ENCODE assay signal across 11 cellular contexts in the genomic region with DNA sequence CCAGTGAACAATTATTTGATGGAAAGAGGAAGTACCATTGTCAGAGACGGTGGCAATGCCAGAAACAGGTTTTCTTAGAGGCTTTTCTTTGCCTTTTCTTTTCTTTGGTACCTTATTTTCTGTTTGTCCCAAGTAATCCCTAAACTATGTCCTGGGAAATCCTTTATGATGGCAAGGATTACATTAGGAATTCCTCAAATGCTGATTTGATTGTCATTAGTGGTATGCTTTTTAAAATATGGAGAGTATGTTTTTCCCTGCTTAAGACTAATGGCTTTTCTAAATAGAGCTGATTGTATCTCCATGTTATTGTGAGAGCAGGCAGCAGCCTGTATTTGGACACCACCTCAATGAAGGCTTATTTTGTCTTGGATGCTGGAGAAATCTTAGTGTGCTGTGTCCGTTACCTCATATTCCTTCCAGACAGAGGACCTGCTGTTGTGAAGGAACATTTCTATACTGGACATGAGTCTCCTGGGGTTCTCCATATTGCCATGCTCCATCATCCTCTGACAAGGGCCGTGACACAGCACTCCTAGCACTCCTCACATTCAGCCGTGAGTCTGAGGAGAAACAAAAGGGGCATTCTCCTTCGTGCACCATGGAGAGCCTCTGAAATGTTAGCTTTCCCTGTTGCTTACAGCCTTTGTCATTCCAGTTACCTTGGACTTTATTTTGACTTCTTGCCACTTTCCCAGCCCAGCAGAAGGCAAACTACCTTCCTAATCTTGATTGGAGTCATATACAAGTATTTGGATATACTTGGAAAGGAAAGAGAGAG. TPM values are rescaled to one million over a fixed set of nuclear protein-coding genes. Genes with fewer than 3 reads are reported as not detected.
DNase-seq lines count a peak whose midpoint lies in the region; ATAC-seq, FAIRE-seq and TF ChIP-seq lines count a peak whose summit lies in the region.
"Had no signal": no experiment of that assay in that cellular context is flagged by ENCODE, and none has a peak within 500 bp of the region (broad histone marks: within the 10 kb centered on the region; RNA-seq: fewer than 3 reads in every experiment).

No MANE protein-coding gene starts in this region.

- H3K36me3 ChIP-seq in endodermal cell (ENCODE audit: control insufficient read depth, insufficient read depth, low read length) (peaks cover 43% of the 10 kb centered on the region), tibial nerve (peaks cover 0 to 35% (median 0%) of the 10 kb centered on the region in 3 donors), kidney (ENCODE audit: control insufficient read depth in 1 of 2, insufficient read depth in 2 of 2, low read length in 2 of 2) (peaks cover 0 to 2% of the 10 kb centered on the region in 2 donors)

- peak overlapping the region; percentile 99 for H3K27ac ChIP-seq in endodermal cell (ENCODE audit: low read depth, low read length)
- peak overlapping the region in 2 of 4 donors; percentile 25 to 58 for H3K27ac ChIP-seq in tibial nerve
- no peak overlapping the region for H3K27ac ChIP-seq in kidney (ENCODE audit: low read depth in 2 of 2, low read length in 2 of 2)
- H3K27ac ChIP-seq: BLaER1 treated with 17β-estradiol and CSF1 and Interleukin-3, amounts not matched to agents 10 nM and 100 nM had no signal

- 26 to 72% methylated on average over 3 to 5 of the region's 5 CpGs for WGBS in endodermal cell (ENCODE audit: insufficient coverage in 1 of 2, insufficient read length in 1 of 2), 2 experiments
- WGBS in tibial nerve, 2 donors = 37 to 44% methylated on average over 5 of the region's 5 CpGs

- no peak for ATAC-seq in HG02981 (IDR thresholded peaks at IDR 0.05; ENCODE audit: unreplicated experiment)
- no peak for ATAC-seq in stimulated activated naive CD8-positive, alpha-beta T cell treated with anti-CD3 and anti-CD28 coated beads, Interleukin-15, amount 100 ng/mL, for 72 hours
- ATAC-seq: effector memory CD8-positive, alpha-beta T cell had no signal

- H3K9me3 ChIP-seq in endodermal cell (ENCODE audit: control insufficient read depth, low read length) (peaks cover 4% of the 10 kb centered on the region), tibial nerve (no peaks in the 10 kb centered on the region), kidney (ENCODE audit: control insufficient read depth in 1 of 2, low read length in 2 of 2) (no peaks in the 10 kb centered on the region)

- no peak for TF ChIP-seq EP300 in tibial nerve (IDR thresholded peaks at IDR 0.05)

- H3K4me3 Mint-ChIP-seq in endodermal cell (no peak overlapping the region), nephron progenitor cell (peak overlapping the region; percentile 29)
- no peak overlapping the region for H3K4me3 Mint-ChIP-seq in stimulated activated naive CD8-positive, alpha-beta T cell treated with anti-CD3 and anti-CD28 coated beads, Interleukin-15, amount 100 ng/mL, for 72 hours
- H3K4me3 Mint-ChIP-seq: effector memory CD8-positive, alpha-beta T cell had no signal

- H3K27me3 Mint-ChIP-seq in endodermal cell (ENCODE audit: insufficient read depth) (no peaks in the 10 kb centered on the region), nephron progenitor cell (ENCODE audit: low read depth, poor library complexity) (no peaks in the 10 kb centered on the region)
- H3K27me3 Mint-ChIP-seq in stimulated activated naive CD8-positive, alpha-beta T cell treated with anti-CD3 and anti-CD28 coated beads, Interleukin-15, amount 100 ng/mL, for 72 hours = no peaks in the 10 kb centered on the region
- H3K27me3 Mint-ChIP-seq: effector memory CD8-positive, alpha-beta T cell had no signal

- intact Hi-C loops in kidney (cut with DNase I) = no loop called here

- no peak overlapping the region for H3K9ac ChIP-seq in endodermal cell (ENCODE audit: extremely low read depth, low read length, poor library complexity, severe bottlenecking)
- H3K9ac ChIP-seq in kidney (ENCODE audit: low read length in 2 of 2) = no peak overlapping the region
- H3K9ac ChIP-seq: BLaER1 treated with 17β-estradiol and CSF1 and Interleukin-3, amounts not matched to agents 10 nM and 100 nM had no signal

- DNase-seq in GF-D8 (lab: John Stamatoyannopoulos, UW) (peak; percentile 49), NOMO-1 treated with DMSO at 0.1 percent for 48 hours (lab: John Stamatoyannopoulos, UW; ENCODE audit: unreplicated experiment) (peak; percentile 54), endodermal cell (peak; percentile 43), nephron progenitor cell (peak; percentile 5), tibial nerve (ENCODE audit: low spot score in 2 of 2) (no peak), kidney (no peak)
- DNase-seq in stimulated activated naive CD8-positive, alpha-beta T cell treated with anti-CD3 and anti-CD28 coated beads, Interleukin-15, amount 100 ng/mL, for 72 hours = no peak
- DNase-seq: effector memory CD8-positive, alpha-beta T cell; NCI-H1694 had no signal

- H3K27me3 ChIP-seq in endodermal cell (ENCODE audit: control insufficient read depth, insufficient read depth, low read length, poor library complexity, severe bottlenecking) = no peaks in the 10 kb centered on the region
- H3K27me3 ChIP-seq in tibial nerve = no peaks in the 10 kb centered on the region
- H3K27me3 ChIP-seq: BLaER1 treated with 17β-estradiol and CSF1 and Interleukin-3, amounts not matched to agents 10 nM and 100 nM had no signal

- H3K4me1 ChIP-seq in endodermal cell (ENCODE audit: control insufficient read depth, insufficient read depth, low read length) = no peaks in the 10 kb centered on the region
- peaks cover 0 to 20% (median 5%) of the 10 kb centered on the region in 4 donors for H3K4me1 ChIP-seq in tibial nerve
- peaks cover 0 to 2% of the 10 kb centered on the region in 2 donors for H3K4me1 ChIP-seq in kidney (ENCODE audit: control insufficient read depth in 1 of 2, insufficient read depth in 1 of 2, low read depth in 1 of 2, low read length in 2 of 2)

- H3K27ac Mint-ChIP-seq in endodermal cell (peak overlapping the region; percentile 31), nephron progenitor cell (peak overlapping the region; percentile 97)
- peak overlapping the region in 1 of 2 donors; percentile 11 for H3K27ac Mint-ChIP-seq in stimulated activated naive CD8-positive, alpha-beta T cell treated with anti-CD3 and anti-CD28 coated beads, Interleukin-15, amount 100 ng/mL, for 72 hours
- H3K27ac Mint-ChIP-seq: effector memory CD8-positive, alpha-beta T cell had no signal

- FAIRE-seq in kidney (lab: Jason Lieb, UNC) = no peak

- peaks cover 6% of the 10 kb centered on the region for H3K9me3 Mint-ChIP-seq in endodermal cell
- peaks cover 5% of the 10 kb centered on the region for H3K9me3 Mint-ChIP-seq in nephron progenitor cell
- H3K9me3 Mint-ChIP-seq in stimulated activated naive CD8-positive, alpha-beta T cell treated with anti-CD3 and anti-CD28 coated beads, Interleukin-15, amount 100 ng/mL, for 72 hours = no peaks in the 10 kb centered on the region
- H3K9me3 Mint-ChIP-seq: effector memory CD8-positive, alpha-beta T cell had no signal

- H3K4me1 Mint-ChIP-seq in endodermal cell (no peaks in the 10 kb centered on the region), nephron progenitor cell (peaks cover 40% of the 10 kb centered on the region)
- peaks cover 6% of the 10 kb centered on the region for H3K4me1 Mint-ChIP-seq in stimulated activated naive CD8-positive, alpha-beta T cell treated with anti-CD3 and anti-CD28 coated beads, Interleukin-15, amount 100 ng/mL, for 72 hours

- H3K4me3 ChIP-seq in endodermal cell (ENCODE audit: low read length) (no peak overlapping the region), tibial nerve (no peak overlapping the region), kidney (ENCODE audit: low read length in 2 of 2) (no peak overlapping the region)
- H3K4me3 ChIP-seq: BLaER1 treated with 17β-estradiol and CSF1 and Interleukin-3, amounts not matched to agents 10 nM and 100 nM had no signal

- H3K36me3 Mint-ChIP-seq in endodermal cell (ENCODE audit: low read depth) (peaks cover 46% of the 10 kb centered on the region), nephron progenitor cell (ENCODE audit: low read depth) (peaks cover 42% of the 10 kb centered on the region)

- TF ChIP-seq POLR2A in tibial nerve (IDR thresholded peaks at IDR 0.05) = no peak

- TF ChIP-seq CTCF in endodermal cell (conservative IDR thresholded peaks at IDR 0.05) (no peak), nephron progenitor cell (IDR thresholded peaks at IDR 0.05) (no peak), tibial nerve (IDR thresholded peaks at IDR 0.05) (no peak), kidney (IDR thresholded peaks at IDR 0.05; ENCODE audit: borderline replicate concordance, extremely low read depth, insufficient read depth) (no peak)

RNA-seq across cellular contexts. Expression of gene TECTA, which starts 29.4 kb away (rescaled TPM):
- total RNA-seq in endodermal cell (1 to 10 TPM; 1.4 to 2.2 TPM), tibial nerve (1 to 10 TPM in 3 of 4 donors, under 1 TPM in 1; 0.87 to 3.1 (median 2.0) TPM), kidney (1.2 TPM)
- 1.7 TPM for polyA plus RNA-seq in endodermal cell (2013, experiment 1 of 2)
- polyA plus RNA-seq in endodermal cell (2013, experiment 2 of 2) = 1.7 TPM
- 0.54 TPM for polyA plus RNA-seq in kidney (ENCODE audit: insufficient read depth, low read depth, low replicate concordance)

RNA-seq across cellular contexts. Expression of gene TBCEL, which starts 47.7 kb away (rescaled TPM):
- 10 to 100 TPM; 23.5 to 26.1 TPM for total RNA-seq in endodermal cell
- 9.7 TPM for polyA plus RNA-seq in endodermal cell (2013, experiment 1 of 2)
- polyA plus RNA-seq in endodermal cell (2013, experiment 2 of 2) = 10.4 TPM
- 10 to 100 TPM; 17.1 to 24.7 (median 20.6) TPM for total RNA-seq in tibial nerve
- total RNA-seq in kidney = 41.8 TPM
- polyA plus RNA-seq in kidney (ENCODE audit: insufficient read depth, low read depth, low replicate concordance) = 5.0 TPM

Comparison
In these comparisons a context has a peak if more than half of its experiments do, and no peak if none do; other contexts are left out.
1. DNase-seq: peak in GF-D8 (single experiment), NOMO-1 treated with DMSO at 0.1 percent for 48 hours (single experiment), endodermal cell (single experiment) and nephron progenitor cell (single experiment); none in tibial nerve (0 of 2), kidney (single experiment) and stimulated activated naive CD8-positive, alpha-beta T cell treated with anti-CD3 and anti-CD28 coated beads, Interleukin-15, amount 100 ng/mL, for 72 hours (0 of 2).